10 cellular contexts compared by ENCODE assay signal in the genomic region with DNA sequence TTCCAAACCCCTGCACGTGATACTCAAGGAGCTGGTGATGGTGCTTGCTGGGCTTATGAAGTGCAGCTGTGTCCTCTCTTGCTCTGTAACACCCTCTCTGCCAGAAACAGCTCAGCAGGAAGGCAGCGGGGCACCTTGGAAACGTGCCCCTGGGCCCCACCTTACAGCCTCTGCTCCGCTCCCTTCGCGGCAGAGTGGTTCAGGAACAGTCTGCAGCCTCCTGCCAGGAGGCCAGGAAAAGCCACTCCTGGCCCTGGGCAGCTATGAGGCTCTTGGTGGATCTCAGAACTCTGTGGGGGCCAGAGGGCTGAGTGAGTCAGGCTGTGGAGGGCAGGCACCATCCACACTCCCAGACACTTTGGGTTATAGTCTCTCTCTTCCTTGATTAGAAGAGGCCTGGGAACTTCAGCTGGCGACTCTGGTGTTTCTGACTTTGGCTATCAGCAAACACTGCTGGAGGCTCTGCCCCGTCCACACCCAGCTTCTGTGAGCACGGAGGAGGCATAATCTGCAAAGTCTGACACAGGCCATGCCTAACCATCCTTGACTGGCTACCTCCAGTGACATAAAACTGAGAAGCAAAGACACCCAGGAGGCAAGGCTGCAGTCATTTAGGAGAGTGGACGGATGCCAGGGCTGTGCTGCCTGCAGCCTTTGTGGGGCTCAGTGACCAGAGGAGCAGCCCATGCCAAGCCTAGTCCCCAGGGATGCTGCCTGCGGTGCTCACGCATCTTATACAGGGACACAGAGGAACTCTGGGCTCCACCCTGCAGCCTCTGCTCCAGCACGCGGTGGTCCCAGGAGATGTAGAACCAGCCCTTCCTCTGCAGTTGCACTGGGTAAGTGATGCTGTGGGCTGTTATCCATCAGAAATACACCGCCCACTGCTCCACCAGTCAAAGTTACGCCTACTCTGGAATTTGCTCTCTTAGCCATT.
A peak's percentile ranks its signal among the peaks of the same experiment; 100 is the strongest.
DNase-seq lines count a peak whose midpoint lies in the region; ATAC-seq and TF ChIP-seq lines count a peak whose summit lies in the region.
"Had no signal": no experiment of that assay in that cellular context is flagged by ENCODE, and none has a peak within 500 bp of the region (broad histone marks: within the 10 kb centered on the region; RNA-seq: fewer than 3 reads in every experiment).

No MANE protein-coding gene starts in this region.

- no peak overlapping the region for H3K4me3 ChIP-seq in AG09309 (ENCODE audit: control insufficient read depth, low read depth, low read length)
- H3K4me3 ChIP-seq in esophagus muscularis mucosa, result no peak overlapping the region
- H3K4me3 ChIP-seq in mesenchymal stem cell (ENCODE audit: insufficient read depth in 1 of 2, low read depth in 1 of 2, low read length in 2 of 2), result peak overlapping the region in 1 of 2 experiments; percentile 55

- H3K27ac ChIP-seq in esophagus muscularis mucosa (replicated peaks in 1 of 4), result peak overlapping the region in 3 of 4 donors; percentile 19 to 66 (median 44)
- H3K27ac ChIP-seq in mesenchymal stem cell (ENCODE audit: low read length, poor library complexity, severe bottlenecking), result peak overlapping the region; percentile 45

- H2AK5ac ChIP-seq in mesenchymal stem cell (ENCODE audit: low read length, severe bottlenecking), result peak overlapping the region; percentile 28

- peak overlapping the region; percentile 72 for H3K9ac ChIP-seq in mesenchymal stem cell (ENCODE audit: low read length)

- H3K4me1 ChIP-seq in esophagus muscularis mucosa, result peaks cover 0 to 10% (median 4%) of the 10 kb centered on the region in 4 donors
- peaks cover 18% of the 10 kb centered on the region for H3K4me1 ChIP-seq in mesenchymal stem cell (ENCODE audit: control insufficient read depth, insufficient read depth, low read depth, low read length)

- H3K36me3 ChIP-seq in esophagus muscularis mucosa, result no peaks in the 10 kb centered on the region
- no peaks in the 10 kb centered on the region for H3K36me3 ChIP-seq in mesenchymal stem cell (ENCODE audit: control insufficient read depth in 1 of 2, insufficient read depth in 2 of 2, low read depth in 1 of 2, low read length in 2 of 2)

- H2BK15ac ChIP-seq in mesenchymal stem cell (ENCODE audit: low read depth, poor library complexity, severe bottlenecking), result no peak overlapping the region

- H2BK5ac ChIP-seq in mesenchymal stem cell (ENCODE audit: low read depth, low read length, poor library complexity, severe bottlenecking), result no peak overlapping the region

- no peak overlapping the region for H3K4me2 ChIP-seq in mesenchymal stem cell (ENCODE audit: low read length, poor library complexity, severe bottlenecking)

- WGBS in esophagus muscularis mucosa, result 56% methylated on average over 12 of the region's 16 CpGs
- 78% methylated on average over 16 of the region's 16 CpGs for WGBS in mesenchymal stem cell

- intact Hi-C loops in esophagus muscularis mucosa (cut with DNase I), result no loop called here

- no peak overlapping the region for H3K23ac ChIP-seq in mesenchymal stem cell (ENCODE audit: low read length in 2 of 2)

- DNase-seq in AG09309 (ENCODE audit: low read depth) (peak; percentile 32), GM03348 (ENCODE audit: low spot score) (peak; percentile 75), esophagus muscularis mucosa (ENCODE audit: extremely low spot score) (peak; percentile 92), mesenchymal stem cell (no peak), GM19240 (ENCODE audit: insufficient read length, low spot score) (no peak)
- no peak for DNase-seq in stimulated activated CD4-positive, alpha-beta T cell treated with anti-CD3 and anti-CD28 coated beads, Interleukin-12 subunit alpha, Interleukin-12 subunit beta, amount 100 ng/mL, for 4 hours
- DNase-seq: activated naive CD8-positive, alpha-beta T cell treated with anti-CD3 and anti-CD28 coated beads, Interleukin-2, amount 10 ng/mL, durations not matched to agents 7 days and 5 days; effector memory CD8-positive, alpha-beta T cell had no signal

- H3K27me3 ChIP-seq in esophagus muscularis mucosa (no peaks in the 10 kb centered on the region), mesenchymal stem cell (ENCODE audit: control insufficient read depth in 1 of 2, insufficient read depth in 1 of 2, low read length in 2 of 2) (no peaks in the 10 kb centered on the region)

- H3K9me3 ChIP-seq in esophagus muscularis mucosa (peaks cover 0 to 3% (median 0%) of the 10 kb centered on the region in 4 donors), mesenchymal stem cell (ENCODE audit: control insufficient read depth, low read length) (peaks cover 21% of the 10 kb centered on the region)

- H2BK120ac ChIP-seq in mesenchymal stem cell (ENCODE audit: low read depth, low read length), result no peak overlapping the region

- no peak overlapping the region for H3K18ac ChIP-seq in mesenchymal stem cell (ENCODE audit: low read depth in 1 of 2, low read length in 2 of 2)

- ATAC-seq in GM21723 (IDR thresholded peaks at IDR 0.05; ENCODE audit: unreplicated experiment), result no peak
- ATAC-seq in HG03342 (IDR thresholded peaks at IDR 0.05; ENCODE audit: unreplicated experiment), result no peak
- ATAC-seq: effector memory CD8-positive, alpha-beta T cell had no signal

- no peak for TF ChIP-seq POLR2A in esophagus muscularis mucosa (IDR thresholded peaks at IDR 0.05; ENCODE audit: low read depth)

- H3K79me1 ChIP-seq in mesenchymal stem cell (replicated peaks; ENCODE audit: low read length, poor library complexity, severe bottlenecking), result no peaks in the 10 kb centered on the region

- H4K91ac ChIP-seq in mesenchymal stem cell (ENCODE audit: low read length), result no peak overlapping the region

- no peak overlapping the region for H2AFZ ChIP-seq in mesenchymal stem cell (ENCODE audit: low read depth, low read length)

- H3K4ac ChIP-seq in mesenchymal stem cell (ENCODE audit: low read depth in 1 of 2, low read length in 2 of 2), result no peak overlapping the region

- H2BK12ac ChIP-seq in mesenchymal stem cell (ENCODE audit: low read length in 2 of 2), result no peak overlapping the region

- no peak for TF ChIP-seq EP300 in esophagus muscularis mucosa (IDR thresholded peaks at IDR 0.05)

- no peak overlapping the region for H3K14ac ChIP-seq in mesenchymal stem cell (ENCODE audit: low read length in 2 of 2)

- TF ChIP-seq CTCF in AG09309 (IDR thresholded peaks at IDR 0.05; ENCODE audit: control insufficient read depth, insufficient read depth, low read depth, low read length, missing control alignments), result no peak
- no peak for TF ChIP-seq CTCF in esophagus muscularis mucosa (IDR thresholded peaks at IDR 0.05)

- H4K8ac ChIP-seq in mesenchymal stem cell (ENCODE audit: low read length), result no peak overlapping the region

Comparison
In these comparisons a context has a peak if more than half of its experiments do, and no peak if none do; other contexts are left out.
1. DNase-seq: peak in AG09309 (single experiment), GM03348 (single experiment) and esophagus muscularis mucosa (single experiment); none in mesenchymal stem cell (single experiment), GM19240 (single experiment) and stimulated activated CD4-positive, alpha-beta T cell treated with anti-CD3 and anti-CD28 coated beads, Interleukin-12 subunit alpha, Interleukin-12 subunit beta, amount 100 ng/mL, for 4 hours (single experiment).